16 cellular contexts compared by ENCODE assay signal in the genomic region with DNA sequence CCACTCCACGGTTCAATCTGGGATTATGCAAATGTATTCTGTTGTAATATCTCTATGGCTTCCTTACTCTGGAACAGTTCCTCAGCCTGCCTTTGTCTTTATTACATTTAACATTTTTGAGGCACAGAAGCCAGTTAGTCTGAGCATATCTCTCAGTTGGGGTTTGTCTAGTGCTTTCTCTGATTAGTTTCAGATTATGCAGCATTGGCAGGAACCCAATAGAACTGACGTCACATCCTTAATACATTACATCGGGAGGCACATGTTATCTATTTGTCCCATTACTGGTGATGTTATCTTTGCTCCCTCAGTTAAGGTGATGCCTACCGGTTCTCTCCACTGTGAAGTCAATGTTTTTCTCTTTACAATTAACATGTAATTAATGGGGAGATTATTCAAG.
A peak's percentile ranks its signal among the peaks of the same experiment; 100 is the strongest.
DNase-seq lines count a peak whose midpoint lies in the region; ATAC-seq, FAIRE-seq and TF ChIP-seq lines count a peak whose summit lies in the region.
"Had no signal": no experiment of that assay in that cellular context is flagged by ENCODE, and none has a peak within 500 bp of the region (broad histone marks: within the 10 kb centered on the region; RNA-seq: fewer than 3 reads in every experiment).

No MANE protein-coding gene starts in this region.

- dilution Hi-C loops in endothelial cell of umbilical vein (cut with MboI; ENCODE audit: extremely low pct_ligation_motif_present, low sequenced_read_pairs), result no loop called here

- CTCF ChIA-PET in PC-3 (lab: Charles Lee), result interaction anchor here (0.6 kb wide), 1 partner anchor 174 kb away, joined by 3 read pairs; no protein-coding TSS in a partner anchor
- CTCF ChIA-PET in endothelial cell of umbilical vein (lab: Charles Lee), result interaction anchor here (1.0 to 2.6 kb wide), 4 partner anchors 20 to 250 kb away, joined by 3 to 12 read pairs (median 8); no protein-coding TSS in a partner anchor

- H3K4me3 ChIP-seq in PC-3 (ENCODE audit: low read length), result no peak overlapping the region
- no peak overlapping the region for H3K4me3 ChIP-seq in endothelial cell of umbilical vein (replicated peaks in 1 of 3; ENCODE audit: insufficient read depth in 1 of 3, low read depth in 1 of 3, low read length in 3 of 3)
- no peak overlapping the region for H3K4me3 ChIP-seq in small intestine (ENCODE audit: low read depth in 1 of 2, low read length in 2 of 2)
- no peak overlapping the region for H3K4me3 ChIP-seq in esophagus squamous epithelium
- H3K4me3 ChIP-seq: ascending aorta, mucosa of descending colon, prostate gland had no signal

- TF ChIP-seq CTCF in PC-3 (conservative IDR thresholded peaks at IDR 0.05; ENCODE audit: low read depth, low read length) (no peak), endothelial cell of umbilical vein (IDR thresholded peaks at IDR 0.05; ENCODE audit: extremely low read depth in 1 of 2, insufficient read depth in 1 of 2, low read depth in 1 of 2, low read length in 2 of 2) (no peak), esophagus squamous epithelium (IDR thresholded peaks at IDR 0.05) (no peak)

- intact Hi-C loops in PC-3 (cut with micrococcal nuclease) (no loop called here), endothelial cell of umbilical vein (cut with micrococcal nuclease) (no loop called here), esophagus squamous epithelium (cut with DNase I) (no loop called here), Right ventricle myocardium inferior (cut with DNase I) (no loop called here)

- H3K9ac ChIP-seq in PC-3 (ENCODE audit: low read length) (no peak overlapping the region), endothelial cell of umbilical vein (replicated peaks; ENCODE audit: extremely low read depth, insufficient read depth, low read length) (no peak overlapping the region)

- H3K27ac ChIP-seq in PC-3 (ENCODE audit: low read length) (no peak overlapping the region), endothelial cell of umbilical vein (ENCODE audit: insufficient read depth, low read depth, low read length) (no peak overlapping the region), small intestine (ENCODE audit: low read depth in 1 of 2, low read length in 1 of 2) (no peak overlapping the region), esophagus squamous epithelium (no peak overlapping the region)
- H3K27ac ChIP-seq: ascending aorta, prostate gland had no signal

- H3K4me2 ChIP-seq in PC-3 (ENCODE audit: low read length) (no peak overlapping the region), endothelial cell of umbilical vein (ENCODE audit: insufficient read depth, low read length) (no peak overlapping the region)

- 8 to 29% (median 28%) methylated on average over 4 of the region's 4 CpGs for WGBS in small intestine, 3 donors
- 23 to 46% methylated on average over 4 of the region's 4 CpGs for WGBS in esophagus squamous epithelium, 2 donors

- POLR2A ChIA-PET in PC-3 (lab: Charles Lee; ENCODE audit: unreplicated experiment), result no interaction called here
- POLR2A ChIA-PET in endothelial cell of umbilical vein (lab: Charles Lee), result no interaction called here

- BruUV-seq in PC-3 (replicated peaks; lab: Mats Ljungman, UMichigan) (no TSS peak), endothelial cell of umbilical vein (replicated peaks; lab: Mats Ljungman, UMichigan) (no TSS peak)

- TF ChIP-seq POLR2A in endothelial cell of umbilical vein (IDR thresholded peaks at IDR 0.05; ENCODE audit: low read depth, low read length) (no peak), esophagus squamous epithelium (IDR thresholded peaks at IDR 0.05) (no peak)

- H3K79me2 ChIP-seq in PC-3 (ENCODE audit: low read length), result no peaks in the 10 kb centered on the region
- H3K79me2 ChIP-seq in endothelial cell of umbilical vein (ENCODE audit: control insufficient read depth, insufficient read depth, low read length), result no peaks in the 10 kb centered on the region

- no peaks in the 10 kb centered on the region for H3F3A ChIP-seq in PC-3 (ENCODE audit: low read length, unreplicated experiment)

- FAIRE-seq in endothelial cell of umbilical vein (lab: Jason Lieb, UNC) (peak; percentile 44), small intestine (lab: Jason Lieb, UNC) (no peak)
- FAIRE-seq: A204.1 had no signal

- ATAC-seq in PC-3, result no peak
- ATAC-seq in Right ventricle myocardium inferior, result no peak
- no peak for ATAC-seq in HG03378 (IDR thresholded peaks at IDR 0.05; ENCODE audit: unreplicated experiment)
- ATAC-seq: activated T-cell treated with anti-CD3 and anti-CD28 coated beads, Interleukin-2, amount 50 U/mL, for 72 hours; mucosa of descending colon had no signal

- no peaks in the 10 kb centered on the region for H3K9me2 ChIP-seq in PC-3 (replicated peaks; ENCODE audit: low read length)

- DNase-seq in NCI-H1092 treated with DMSO at 0.1 percent for 48 hours (lab: John Stamatoyannopoulos, UW) (peak; percentile 8), NCI-H1092 (lab: John Stamatoyannopoulos, UW) (no peak), PC-3 (peak; percentile 41), endothelial cell of umbilical vein (ENCODE audit: low read depth, low spot score) (peak; percentile 36), small intestine (peak; percentile 33), esophagus squamous epithelium (lab: John Stamatoyannopoulos, UW) (no peak), Right ventricle myocardium inferior (ENCODE audit: missing footprints) (no peak)
- DNase-seq: activated CD4-positive, alpha-beta T cell treated with anti-CD3 and anti-CD28 coated beads for 4 hours; activated T-cell treated with anti-CD3 and anti-CD28 coated beads, Interleukin-2, amount 50 U/mL, for 72 hours; Calu3; NCI-H1417 had no signal

- H3K27me3 ChIP-seq in PC-3 (ENCODE audit: low read length) (peaks cover 30% of the 10 kb centered on the region), endothelial cell of umbilical vein (ENCODE audit: control insufficient read depth in 2 of 2, insufficient read depth in 2 of 2, low read length in 2 of 2) (peaks cover 7 to 10% of the 10 kb centered on the region in 2 experiments), small intestine (ENCODE audit: control insufficient read depth in 2 of 2, insufficient read depth in 2 of 2, low read length in 2 of 2) (no peaks in the 10 kb centered on the region), esophagus squamous epithelium (peaks cover 0 to 33% (median 0%) of the 10 kb centered on the region in 4 donors)
- H3K27me3 ChIP-seq: ascending aorta had no signal

- no peaks in the 10 kb centered on the region for H3K9me3 ChIP-seq in PC-3 (ENCODE audit: low read length)
- H3K9me3 ChIP-seq in endothelial cell of umbilical vein (replicated peaks; ENCODE audit: control insufficient read depth, insufficient read depth, low read length), result no peaks in the 10 kb centered on the region
- H3K9me3 ChIP-seq in small intestine (ENCODE audit: control insufficient read depth, low read depth), result no peaks in the 10 kb centered on the region
- no peaks in the 10 kb centered on the region for H3K9me3 ChIP-seq in esophagus squamous epithelium
- H3K9me3 ChIP-seq: ascending aorta, mucosa of descending colon, prostate gland had no signal

- no peaks in the 10 kb centered on the region for H3K4me1 ChIP-seq in PC-3 (ENCODE audit: insufficient read depth, low read length)
- no peaks in the 10 kb centered on the region for H3K4me1 ChIP-seq in endothelial cell of umbilical vein (ENCODE audit: control insufficient read depth, extremely low read depth, insufficient read depth, low read length)
- no peaks in the 10 kb centered on the region for H3K4me1 ChIP-seq in small intestine (ENCODE audit: control insufficient read depth in 2 of 2, insufficient read depth in 1 of 2, low read depth in 1 of 2, low read length in 1 of 2)
- H3K4me1 ChIP-seq in esophagus squamous epithelium, result no peaks in the 10 kb centered on the region
- H3K4me1 ChIP-seq: ascending aorta, prostate gland had no signal

- H2AFZ ChIP-seq in PC-3 (ENCODE audit: low read length) (no peak overlapping the region), endothelial cell of umbilical vein (ENCODE audit: low read depth, low read length) (no peak overlapping the region)

- no peaks in the 10 kb centered on the region for H3K9me1 ChIP-seq in endothelial cell of umbilical vein (replicated peaks; ENCODE audit: control insufficient read depth, extremely low read depth, insufficient read depth, low read length)

- no peaks in the 10 kb centered on the region for H3K36me3 ChIP-seq in PC-3 (ENCODE audit: low read depth, low read length)
- H3K36me3 ChIP-seq in endothelial cell of umbilical vein (ENCODE audit: control insufficient read depth in 2 of 2, extremely low read depth in 1 of 2, insufficient read depth in 2 of 2, low read length in 2 of 2), result no peaks in the 10 kb centered on the region
- H3K36me3 ChIP-seq in small intestine (ENCODE audit: control insufficient read depth in 2 of 2, insufficient read depth in 2 of 2, low read length in 2 of 2), result no peaks in the 10 kb centered on the region
- H3K36me3 ChIP-seq in esophagus squamous epithelium, result no peaks in the 10 kb centered on the region
- H3K36me3 ChIP-seq: ascending aorta, prostate gland had no signal

- H4K20me1 ChIP-seq in PC-3 (ENCODE audit: low read length), result no peaks in the 10 kb centered on the region
- no peaks in the 10 kb centered on the region for H4K20me1 ChIP-seq in endothelial cell of umbilical vein (replicated peaks; ENCODE audit: control insufficient read depth, extremely low read depth, insufficient read depth, low read length)

TF ChIP-seq in endothelial cell of umbilical vein, 7 proteins besides CTCF, POLR2A, EP300 and RAD21:
- TF ChIP-seq MYC (IDR thresholded peaks at IDR 0.05; ENCODE audit: low read depth, low read length) (no peak), GATA2 (IDR thresholded peaks at IDR 0.05; ENCODE audit: insufficient read depth, insufficient read length, low read depth, low read length) (peak; percentile 25)

Comparison
In these comparisons a context has a peak if more than half of its experiments do, and no peak if none do; other contexts are left out.
1. DNase-seq: peak in NCI-H1092 treated with DMSO at 0.1 percent for 48 hours (single experiment), PC-3 (single experiment), endothelial cell of umbilical vein (single experiment) and small intestine (single experiment); none in NCI-H1092 (single experiment), esophagus squamous epithelium (single experiment) and Right ventricle myocardium inferior (single experiment).